In the genomic region with DNA sequence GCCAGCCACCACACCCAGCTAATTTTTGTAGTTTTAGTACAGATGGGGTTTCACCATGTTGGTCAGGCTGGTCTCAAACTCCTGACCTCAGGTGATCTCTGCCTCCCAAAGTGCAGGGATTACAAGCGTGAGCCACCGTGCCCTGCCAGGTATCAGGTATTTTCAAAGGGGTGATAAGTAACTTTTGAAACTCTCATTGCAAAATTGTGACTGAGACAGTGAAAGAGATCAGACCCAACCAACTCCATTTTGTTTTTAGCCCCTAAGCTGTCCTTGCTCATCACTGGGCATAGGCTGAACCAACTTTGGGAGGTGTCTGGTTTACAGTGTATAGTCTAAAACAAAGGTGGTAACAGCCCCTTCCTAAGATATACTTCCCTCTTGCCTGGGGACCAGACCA, we compare ENCODE assay signal across 27 cellular contexts. TPM values are rescaled to one million over a fixed set of nuclear protein-coding genes. Genes with fewer than 3 reads are reported as not detected.
DNase-seq lines count a peak whose midpoint lies in the region; ATAC-seq, FAIRE-seq and TF ChIP-seq lines count a peak whose summit lies in the region.
"Had no signal": no experiment of that assay in that cellular context is flagged by ENCODE, and none has a peak within 500 bp of the region (broad histone marks: within the 10 kb centered on the region; RNA-seq: fewer than 3 reads in every experiment).

No MANE protein-coding gene starts in this region.

- no peak for TF ChIP-seq RAD21 in K562 (CRISPR knock-in tag; conservative IDR thresholded peaks at IDR 0.05 in 1 of 2, IDR thresholded peaks at IDR 0.05 in 1 of 2)

- peaks cover 36% of the 10 kb centered on the region for H3K36me3 Mint-ChIP-seq in endothelial cell (ENCODE audit: low read depth, unreplicated experiment)
- H3K36me3 Mint-ChIP-seq: CD14-positive monocyte; CD4-positive, CD25-positive, alpha-beta regulatory T cell had no signal

- WGBS in K562 (ENCODE audit: insufficient coverage, low coverage, missing lambda C conversion rate) = 95% methylated on average over 2 of the region's 2 CpGs
- WGBS in right cardiac atrium = 99% methylated on average over 2 of the region's 2 CpGs

- no peaks in the 10 kb centered on the region for H3K9me1 ChIP-seq in K562 (ENCODE audit: control insufficient read depth, insufficient read depth, low read length)

- TF ChIP-seq CTCF in K562 (IDR thresholded peaks at IDR 0.05 in 2 of 3, conservative IDR thresholded peaks at IDR 0.05 in 1 of 3; ENCODE audit: insufficient read depth in 2 of 3, low read depth in 1 of 3, low read length in 3 of 3) (no peak), endothelial cell (IDR thresholded peaks at IDR 0.05; ENCODE audit: unreplicated experiment) (no peak)

- no peaks in the 10 kb centered on the region for H3K79me2 ChIP-seq in K562 (ENCODE audit: control insufficient read depth, insufficient read depth, low read length)

- H3K4me1 Mint-ChIP-seq in endothelial cell (ENCODE audit: unreplicated experiment) = no peaks in the 10 kb centered on the region
- H3K4me1 Mint-ChIP-seq: CD14-positive monocyte; CD4-positive, alpha-beta memory T cell; CD4-positive, CD25-positive, alpha-beta regulatory T cell; CD8-positive, alpha-beta memory T cell had no signal

- TF ChIP-seq EP300 in K562 (IDR thresholded peaks at IDR 0.05; ENCODE audit: low read length) = no peak

- no peak overlapping the region for H3K9ac ChIP-seq in K562 (ENCODE audit: insufficient read depth in 1 of 2, low read depth in 2 of 2, low read length in 2 of 2)
- H3K9ac ChIP-seq: BLaER1 had no signal

- no peaks in the 10 kb centered on the region for H3K9me3 ChIP-seq in K562 (replicated peaks; ENCODE audit: control insufficient read depth, insufficient read depth, low read depth, low read length)
- no peaks in the 10 kb centered on the region for H3K9me3 ChIP-seq in right cardiac atrium (ENCODE audit: control insufficient read depth, low read length)
- H3K9me3 ChIP-seq: BE2C had no signal

- peaks cover 4% of the 10 kb centered on the region for H3K27me3 Mint-ChIP-seq in endothelial cell (ENCODE audit: unreplicated experiment)
- H3K27me3 Mint-ChIP-seq: CD4-positive, CD25-positive, alpha-beta regulatory T cell had no signal

- POLR2A ChIA-PET in K562 (lab: Yijun Ruan, JAX) = no interaction called here

- intact Hi-C loops in K562 (cut with micrococcal nuclease) = loop anchor here (5.0 kb wide), 2 partner anchors 66 to 286 kb away; no protein-coding TSS in a partner anchor
- intact Hi-C loops in sciatic nerve (cut with DNase I) = no loop called here
- intact Hi-C loops in right cardiac atrium (cut with DNase I) = loop anchor here in 1 of 4 donors (10.0 kb wide), 1 partner anchor 284 kb away; no protein-coding TSS in a partner anchor

- no peaks in the 10 kb centered on the region for H4K20me1 ChIP-seq in K562 (replicated peaks; ENCODE audit: control insufficient read depth, insufficient read depth, low read length)
- H4K20me1 ChIP-seq: BLaER1 had no signal

- CTCF ChIA-PET in K562 (lab: Yijun Ruan, JAX; ENCODE audit: low intra/inter-chr PET ratio) = no interaction called here

- H2AFZ ChIP-seq in K562 (ENCODE audit: low read depth, low read length) = no peak overlapping the region; the same call in 1 of the 2 replicates

- no peak for TF ChIP-seq POLR2A in K562 (conservative IDR thresholded peaks at IDR 0.05)

- ATAC-seq in K562 = no peak
- ATAC-seq in sciatic nerve = no peak
- ATAC-seq in GM19023 (IDR thresholded peaks at IDR 0.05; ENCODE audit: unreplicated experiment) = no peak
- ATAC-seq in right cardiac atrium = no peak
- ATAC-seq: GM12878 had no signal

- H3K4me2 ChIP-seq in K562 (ENCODE audit: insufficient read depth, low read length) = no peak overlapping the region
- H3K4me2 ChIP-seq: BLaER1 had no signal

- DNase-seq in K562 (ENCODE audit: extremely low read depth in 1 of 4, low spot score in 3 of 4) = no peak
- no peak for DNase-seq in endothelial cell (ENCODE audit: low spot score)
- DNase-seq in sciatic nerve (ENCODE audit: low spot score) = no peak
- no peak for DNase-seq in right cardiac atrium
- DNase-seq: 8988T; ACHN; BE2C; C1 segment of cervical spinal cord; CD4-positive, alpha-beta memory T cell; CD4-positive, CD25-positive, alpha-beta regulatory T cell; CD8-positive, alpha-beta memory T cell; COR-L47; DMS 273 treated with DMSO at 0.1 percent for 48 hours; DMS153; DMS53; DMS79; DND-41; EL; GDM1 had no signal

- H3K27ac ChIP-seq in K562 (ENCODE audit: extremely low read depth, low read depth, low read length) = no peak overlapping the region
- H3K27ac ChIP-seq in right cardiac atrium (ENCODE audit: low read length) = no peak overlapping the region
- H3K27ac ChIP-seq: BLaER1 had no signal

- H3K36me3 ChIP-seq in K562 (ENCODE audit: control insufficient read depth, insufficient read depth, low read length) = no peaks in the 10 kb centered on the region
- H3K36me3 ChIP-seq: BE2C had no signal

- H3K4me3 ChIP-seq in K562 (no peak overlapping the region), right cardiac atrium (ENCODE audit: low read length) (no peak overlapping the region)
- H3K4me3 ChIP-seq: BLaER1, GM12878 had no signal

- H3K4me1 ChIP-seq in K562 (replicated peaks in 1 of 2; ENCODE audit: control insufficient read depth in 2 of 2, insufficient read depth in 2 of 2, low read length in 2 of 2) (peaks cover 0 to 3% of the 10 kb centered on the region in 2 experiments; a peak in 1 of 5 replicates), right cardiac atrium (ENCODE audit: control insufficient read depth, insufficient read depth, low read length) (no peaks in the 10 kb centered on the region)
- H3K4me1 ChIP-seq: BLaER1 had no signal

- no peak overlapping the region for H3K27ac Mint-ChIP-seq in endothelial cell (ENCODE audit: unreplicated experiment)
- H3K27ac Mint-ChIP-seq: CD14-positive monocyte; CD4-positive, alpha-beta memory T cell; CD4-positive, CD25-positive, alpha-beta regulatory T cell; CD8-positive, alpha-beta memory T cell had no signal

- no TSS peak for BruUV-seq in K562 (replicated peaks; lab: Mats Ljungman, UMichigan)

- H3K27me3 ChIP-seq in K562 (ENCODE audit: control insufficient read depth in 2 of 2, insufficient read depth in 2 of 2, low read length in 2 of 2) (no peaks in the 10 kb centered on the region), right cardiac atrium (ENCODE audit: control insufficient read depth, insufficient read depth) (no peaks in the 10 kb centered on the region)
- H3K27me3 ChIP-seq: BE2C, BLaER1 had no signal

- H3K4me3 Mint-ChIP-seq in endothelial cell (ENCODE audit: unreplicated experiment) = peak overlapping the region; percentile 31
- H3K4me3 Mint-ChIP-seq: CD14-positive monocyte; CD4-positive, alpha-beta memory T cell; CD4-positive, CD25-positive, alpha-beta regulatory T cell; CD8-positive, alpha-beta memory T cell had no signal

- H3K9me3 Mint-ChIP-seq in endothelial cell (ENCODE audit: unreplicated experiment) = peaks cover 16% of the 10 kb centered on the region

- FAIRE-seq in K562 (lab: Jason Lieb, UNC) = no peak
- FAIRE-seq: A204.1, GM12878, GM12892, GM18507, GM19239 had no signal

- in situ Hi-C loops in K562 (cut with MboI) = no loop called here

RNA-seq across cellular contexts. Expression of a gene that starts 29.3 kb away (rescaled TPM):
- total RNA-seq in K562 (2011; cell fraction: chromatin; rRNA removed; ENCODE audit: low replicate concordance) = 17.4 and 35.0 TPM in 2 replicates
- 9.3 and 9.8 TPM in 2 replicates for total RNA-seq in K562 (2011; cell fraction: nucleolus; rRNA removed)
- total RNA-seq in K562 (2011; cell fraction: nucleoplasm; rRNA removed) = 9.5 and 11.1 TPM in 2 replicates
- 7.0 and 9.1 TPM in 2 replicates for total RNA-seq in K562 (2014; rRNA removed)
- total RNA-seq in K562 (2014; rRNA removed; fragmentation: Illumina TruSeq; extraction: Trizol) = 8.9 and 9.6 TPM in 2 replicates
- total RNA-seq in K562 (2015; rRNA removed; fragmentation: Illumina TruSeq; extraction: Trizol) = 8.2 and 8.3 TPM in 2 replicates
- 11.1 and 11.5 TPM in 2 replicates for total RNA-seq in K562 (2021)
- polyA plus RNA-seq in K562 (2011; rRNA removed) = 7.5 and 10.0 TPM in 2 replicates
- 7.6 and 8.1 TPM in 2 replicates for polyA plus RNA-seq in K562 (2011; cell fraction: cytosol; rRNA removed)
- polyA plus RNA-seq in K562 (2011; cell fraction: nucleus; rRNA removed) = 26.5 and 29.5 TPM in 2 replicates
- 8.2 and 9.3 TPM in 2 replicates for polyA plus RNA-seq in K562 (2012)
- 10.0 and 11.3 TPM in 2 replicates for polyA plus RNA-seq in K562 (2014; fragmentation: Illumina TruSeq; extraction: Trizol)
- polyA plus RNA-seq in K562 (2014; fragmentation: Nextera tagmentation; extraction: Ambion mirVana) = 1 to 10 TPM; 2.4 to 3.9 TPM
- 8.6 and 9.0 TPM in 2 replicates for polyA plus RNA-seq in K562 (2014; rRNA removed)
- 13.6 and 23.3 TPM in 2 replicates for polyA minus RNA-seq in K562 (2011; rRNA and poly(A)+ RNA removed)
- polyA minus RNA-seq in K562 (2011; cell fraction: cytosol; rRNA and poly(A)+ RNA removed) = 8.3 and 9.6 TPM in 2 replicates
- polyA minus RNA-seq in K562 (2011; cell fraction: nucleus; rRNA and poly(A)+ RNA removed) = 8.6 and 10.9 TPM in 2 replicates
- total RNA-seq in endothelial cell (ENCODE audit: unreplicated experiment) = 39.9 TPM
- total RNA-seq in sciatic nerve = 36.2 TPM
- total RNA-seq in right cardiac atrium = 10 to 100 TPM; 20.9 to 23.4 (median 21.1) TPM
- 8.8 TPM for polyA plus RNA-seq in right cardiac atrium
